25 cellular contexts compared by ENCODE assay signal in genomic region chr17:80245566-80246265, GRCh38. TPM values are rescaled to one million over a fixed set of nuclear protein-coding genes. Genes with fewer than 3 reads are reported as not detected.
A peak's percentile ranks its signal among the peaks of the same experiment; 100 is the strongest.
DNase-seq lines count a peak whose midpoint lies in the region; ATAC-seq, FAIRE-seq and TF ChIP-seq lines count a peak whose summit lies in the region.
"Had no signal": no experiment of that assay in that cellular context is flagged by ENCODE, and none has a peak within 500 bp of the region (broad histone marks: within the 10 kb centered on the region; RNA-seq: fewer than 3 reads in every experiment).

No MANE protein-coding gene starts in this region.

- CTCF ChIA-PET in HepG2 (lab: Yijun Ruan, JAX; ENCODE audit: low intra/inter-chr PET ratio, low total read pairs): no interaction called here

- no peaks in the 10 kb centered on the region for H4K20me1 ChIP-seq in HepG2 (ENCODE audit: insufficient read depth, low read length)

- peak overlapping the region; percentile 33 for H3K27ac Mint-ChIP-seq in activated T-helper 17 cell treated with anti-CD3 and anti-CD28 coated beads, Interleukin-2, amount 50 U/mL, for 72 hours
- peak overlapping the region; percentile 81 for H3K27ac Mint-ChIP-seq in neural crest cell (ENCODE audit: unreplicated experiment)
- H3K27ac Mint-ChIP-seq: CD8-positive, alpha-beta memory T cell had no signal

- H3K9ac ChIP-seq in HepG2 (ENCODE audit: insufficient read depth, low read depth, low read length): no peak overlapping the region

- TF ChIP-seq POLR2A in HepG2 (IDR thresholded peaks at IDR 0.05; ENCODE audit: insufficient read depth in 1 of 2, low read depth in 2 of 2, low read length in 2 of 2) (no peak), right lobe of liver (IDR thresholded peaks at IDR 0.05) (no peak)

- 95% methylated on average over 20 of the region's 27 CpGs for WGBS in HepG2 (ENCODE audit: low lambda C conversion rate)
- WGBS in right lobe of liver (ENCODE audit: insufficient coverage, low coverage, low lambda C conversion rate, missing lambda C conversion rate): 84% methylated on average over 5 of the region's 27 CpGs

- H3K4me3 ChIP-seq in HepG2 (replicated peaks in 1 of 3; ENCODE audit: insufficient read depth in 1 of 3, low read depth in 2 of 3, low read length in 3 of 3) (no peak overlapping the region), right lobe of liver (no peak overlapping the region)
- H3K4me3 ChIP-seq: A549, HAP-1, MG63, SJSA1 had no signal

- no peak for FAIRE-seq in HepG2 (lab: Jason Lieb, UNC)
- FAIRE-seq: A549 had no signal

- H3K4me1 ChIP-seq in HepG2 (ENCODE audit: insufficient read depth, low read length): no peaks in the 10 kb centered on the region
- H3K4me1 ChIP-seq in right lobe of liver: no peaks in the 10 kb centered on the region
- H3K4me1 ChIP-seq: HAP-1, SJSA1 had no signal

- no TSS peak for BruUV-seq in HepG2 (replicated peaks; lab: Mats Ljungman, UMichigan)

- no peak for DNase-seq in HepG2 (ENCODE audit: low spot score)
- no peak for DNase-seq in right lobe of liver
- no peak for DNase-seq in neural crest cell (ENCODE audit: low read depth, low spot score)
- DNase-seq in putamen (ENCODE audit: low spot score): no peak
- DNase-seq: Calu3; CD8-positive, alpha-beta memory T cell; DMS153; GOT3; IMR-90; KG1; MG63; NCI-H1105 treated with DMSO at 0.1 percent for 48 hours; NCI-H2029 treated with DMSO at 0.1 percent for 48 hours; NCI-H446 treated with DMSO at 0.1 percent for 48 hours; NCI-H526; NCI-H82; NK-92 treated with Interleukin-12 subunit alpha and Interleukin-12 subunit beta, amount 100 ng/mL, for 24 hours; PC-3 had no signal

- no peaks in the 10 kb centered on the region for H3K79me2 ChIP-seq in HepG2 (ENCODE audit: insufficient read depth, low read length)

- TF ChIP-seq RAD21 in HepG2 (CRISPR knock-in tag; IDR thresholded peaks at IDR 0.05): no peak

- peaks cover 6 to 20% of the 10 kb centered on the region in 2 experiments; a peak in 4 of 5 replicates for H3K36me3 ChIP-seq in HepG2 (replicated peaks in 1 of 2; ENCODE audit: control insufficient read depth in 1 of 2, insufficient read depth in 2 of 2, low read length in 2 of 2)
- H3K36me3 ChIP-seq in right lobe of liver: peaks cover 0 to 8% (median 2%) of the 10 kb centered on the region in 4 donors

- no peak overlapping the region for H3K4me3 Mint-ChIP-seq in activated T-helper 17 cell treated with anti-CD3 and anti-CD28 coated beads, Interleukin-2, amount 50 U/mL, for 72 hours
- no peak overlapping the region for H3K4me3 Mint-ChIP-seq in neural crest cell
- H3K4me3 Mint-ChIP-seq: CD14-positive monocyte; CD8-positive, alpha-beta memory T cell had no signal

- TF ChIP-seq EP300 in HepG2 (IDR thresholded peaks at IDR 0.05; ENCODE audit: low read depth in 2 of 2, low read length in 2 of 2) (no peak), HepG2 (CRISPR knock-in tag; IDR thresholded peaks at IDR 0.05; ENCODE audit: borderline replicate concordance) (no peak)

- no peak for TF ChIP-seq CTCF in HepG2 (CRISPR knock-in tag; IDR thresholded peaks at IDR 0.05)
- no peak for TF ChIP-seq CTCF in right lobe of liver (IDR thresholded peaks at IDR 0.05)
- TF ChIP-seq CTCF in neural crest cell (conservative IDR thresholded peaks at IDR 0.05): no peak

- no peak overlapping the region for H3K27ac ChIP-seq in HepG2 (ENCODE audit: extremely low read length, insufficient read depth, low read length)
- no peak overlapping the region for H3K27ac ChIP-seq in right lobe of liver
- H3K27ac ChIP-seq: A549, SJSA1 had no signal

- H3K36me3 Mint-ChIP-seq in activated T-helper 17 cell treated with anti-CD3 and anti-CD28 coated beads, Interleukin-2, amount 50 U/mL, for 72 hours (ENCODE audit: low read depth): peaks cover 27% of the 10 kb centered on the region
- peaks cover 8% of the 10 kb centered on the region for H3K36me3 Mint-ChIP-seq in neural crest cell (ENCODE audit: low read depth)

- no peak for ATAC-seq in HepG2
- no peak for ATAC-seq in right lobe of liver
- ATAC-seq in activated T-helper 17 cell treated with anti-CD3 and anti-CD28 coated beads, Interleukin-2, amount 50 U/mL, for 72 hours (replicated peaks): no peak
- ATAC-seq in GM18511 (IDR thresholded peaks at IDR 0.05; ENCODE audit: unreplicated experiment): no peak
- ATAC-seq in HG02588 (IDR thresholded peaks at IDR 0.05; ENCODE audit: unreplicated experiment): no peak
- ATAC-seq: A549, PC-3 had no signal

- H2AFZ ChIP-seq in HepG2 (ENCODE audit: low read length): no peak overlapping the region

- in situ Hi-C loops in HepG2 (cut with HindIII; ENCODE audit: extremely low pct_ligation_motif_present, low pct_unique_long_range_greater_than_20kb): no loop called here

- H3K27me3 ChIP-seq in HepG2 (ENCODE audit: control insufficient read depth in 1 of 2, insufficient read depth in 2 of 2, low read length in 2 of 2) (no peaks in the 10 kb centered on the region), right lobe of liver (no peaks in the 10 kb centered on the region)
- H3K27me3 ChIP-seq: MG63, SJSA1 had no signal

- H3K4me1 Mint-ChIP-seq in activated T-helper 17 cell treated with anti-CD3 and anti-CD28 coated beads, Interleukin-2, amount 50 U/mL, for 72 hours: no peaks in the 10 kb centered on the region
- no peaks in the 10 kb centered on the region for H3K4me1 Mint-ChIP-seq in neural crest cell
- H3K4me1 Mint-ChIP-seq: CD14-positive monocyte; CD8-positive, alpha-beta memory T cell had no signal

- intact Hi-C loops in HepG2 (cut with micrococcal nuclease; ENCODE audit: unreplicated experiment) (no loop called here), right lobe of liver (cut with DNase I) (loop anchor here in 1 of 2 donors (10.0 kb wide), 1 partner anchor 151 kb away; no protein-coding TSS in a partner anchor)

- H3K4me2 ChIP-seq in HepG2 (ENCODE audit: low read depth, low read length): no peak overlapping the region
- H3K4me2 ChIP-seq: A549 had no signal

- H3K9me3 ChIP-seq in HepG2 (ENCODE audit: low read length) (no peaks in the 10 kb centered on the region), right lobe of liver (no peaks in the 10 kb centered on the region)
- H3K9me3 ChIP-seq: A549, HAP-1, MG63, SJSA1 had no signal

- H3K27me3 Mint-ChIP-seq in activated T-helper 17 cell treated with anti-CD3 and anti-CD28 coated beads, Interleukin-2, amount 50 U/mL, for 72 hours: no peaks in the 10 kb centered on the region
- no peaks in the 10 kb centered on the region for H3K27me3 Mint-ChIP-seq in neural crest cell (ENCODE audit: low read depth)
- H3K27me3 Mint-ChIP-seq: CD8-positive, alpha-beta memory T cell had no signal

- no peaks in the 10 kb centered on the region for H3K9me3 Mint-ChIP-seq in activated T-helper 17 cell treated with anti-CD3 and anti-CD28 coated beads, Interleukin-2, amount 50 U/mL, for 72 hours
- H3K9me3 Mint-ChIP-seq in neural crest cell: no peaks in the 10 kb centered on the region
- H3K9me3 Mint-ChIP-seq: CD8-positive, alpha-beta memory T cell had no signal

- POLR2A ChIA-PET in HepG2 (lab: Yijun Ruan, JAX): no interaction called here

RNA-seq across cellular contexts. Expression of gene RNF213, which starts 14.9 kb away (rescaled TPM):
- total RNA-seq in HepG2 (2016; rRNA removed; fragmentation: Illumina TruSeq; extraction: Trizol): 38.7 and 42.8 TPM in 2 replicates
- 8.0 and 9.3 TPM in 2 replicates for total RNA-seq in HepG2 (2016; cell fraction: cytosol; rRNA removed; fragmentation: Illumina TruSeq; extraction: Trizol; ENCODE audit: low read depth)
- 36.5 and 38.8 TPM in 2 replicates for total RNA-seq in HepG2 (2016; cell fraction: insoluble cytoplasmic fraction; rRNA removed; fragmentation: Illumina TruSeq; extraction: Trizol)
- 12.8 and 13.4 TPM in 2 replicates for total RNA-seq in HepG2 (2016; cell fraction: membrane; rRNA removed; fragmentation: Illumina TruSeq; extraction: Trizol)
- total RNA-seq in HepG2 (2016; cell fraction: nucleus; rRNA removed; fragmentation: Illumina TruSeq; extraction: Trizol): 57.4 and 57.5 TPM in 2 replicates
- 38.6 and 44.0 TPM in 2 replicates for polyA plus RNA-seq in HepG2 (2011; rRNA removed)
- 16.4 and 18.9 TPM in 2 replicates for polyA plus RNA-seq in HepG2 (2011; cell fraction: cytosol; rRNA removed)
- 134 and 171 TPM in 2 replicates for polyA plus RNA-seq in HepG2 (2011; cell fraction: nucleus; rRNA removed)
- 28.2 and 46.6 TPM in 2 replicates for polyA plus RNA-seq in HepG2 (2012)
- 1.4 and 2.0 TPM in 2 replicates for polyA plus RNA-seq in HepG2 (2016; cell fraction: cytosol; fragmentation: Illumina TruSeq; extraction: Trizol; ENCODE audit: low read depth)
- polyA plus RNA-seq in HepG2 (2016; cell fraction: insoluble cytoplasmic fraction; fragmentation: Illumina TruSeq; extraction: Trizol; ENCODE audit: low read depth): 23.5 and 27.4 TPM in 2 replicates
- 3.4 and 3.7 TPM in 2 replicates for polyA plus RNA-seq in HepG2 (2016; cell fraction: membrane; fragmentation: Illumina TruSeq; extraction: Trizol; ENCODE audit: low read depth)
- polyA plus RNA-seq in HepG2 (2016; cell fraction: nucleus; fragmentation: Illumina TruSeq; extraction: Trizol; ENCODE audit: insufficient read depth, low read depth): 77.8 and 79.2 TPM in 2 replicates
- polyA minus RNA-seq in HepG2 (2011; rRNA and poly(A)+ RNA removed; ENCODE audit: low replicate concordance): 133 and 148 TPM in 2 replicates
- polyA minus RNA-seq in HepG2 (2011; cell fraction: cytosol; rRNA and poly(A)+ RNA removed): 36.1 and 37.6 TPM in 2 replicates
- 108 and 132 TPM in 2 replicates for polyA minus RNA-seq in HepG2 (2011; cell fraction: nucleus; rRNA and poly(A)+ RNA removed)
- total RNA-seq in right lobe of liver: 10 to 100 TPM; 59.1 to 87.7 (median 73.0) TPM
- total RNA-seq in activated T-helper 17 cell treated with anti-CD3 and anti-CD28 coated beads, Interleukin-2, amount 50 U/mL, for 72 hours: 1,000 to 10,000 TPM; 1,022 to 1,405 TPM
- total RNA-seq in neural crest cell: 29.6 and 31.9 TPM in 2 replicates

RNA-seq across cellular contexts. Expression of gene SLC26A11, which starts 25.5 kb away (rescaled TPM):
- 3.1 and 8.7 TPM in 2 replicates for total RNA-seq in HepG2 (2016; rRNA removed; fragmentation: Illumina TruSeq; extraction: Trizol)
- 3.2 and 3.4 TPM in 2 replicates for total RNA-seq in HepG2 (2016; cell fraction: cytosol; rRNA removed; fragmentation: Illumina TruSeq; extraction: Trizol; ENCODE audit: low read depth)
- 3.5 and 11.2 TPM in 2 replicates for total RNA-seq in HepG2 (2016; cell fraction: insoluble cytoplasmic fraction; rRNA removed; fragmentation: Illumina TruSeq; extraction: Trizol)
- total RNA-seq in HepG2 (2016; cell fraction: membrane; rRNA removed; fragmentation: Illumina TruSeq; extraction: Trizol): 3.1 and 3.2 TPM in 2 replicates
- 12.9 and 13.6 TPM in 2 replicates for total RNA-seq in HepG2 (2016; cell fraction: nucleus; rRNA removed; fragmentation: Illumina TruSeq; extraction: Trizol)
- 13.2 and 21.1 TPM in 2 replicates for polyA plus RNA-seq in HepG2 (2011; rRNA removed)
- polyA plus RNA-seq in HepG2 (2011; cell fraction: cytosol; rRNA removed): 5.5 and 7.6 TPM in 2 replicates
- polyA plus RNA-seq in HepG2 (2011; cell fraction: nucleus; rRNA removed): 121 and 146 TPM in 2 replicates
- 7.0 and 18.5 TPM in 2 replicates for polyA plus RNA-seq in HepG2 (2012)
- 0.73 and 1.0 TPM in 2 replicates for polyA plus RNA-seq in HepG2 (2016; cell fraction: cytosol; fragmentation: Illumina TruSeq; extraction: Trizol; ENCODE audit: low read depth)
- polyA plus RNA-seq in HepG2 (2016; cell fraction: insoluble cytoplasmic fraction; fragmentation: Illumina TruSeq; extraction: Trizol; ENCODE audit: low read depth): 2.8 and 4.4 TPM in 2 replicates
- 1.4 and 2.3 TPM in 2 replicates for polyA plus RNA-seq in HepG2 (2016; cell fraction: membrane; fragmentation: Illumina TruSeq; extraction: Trizol; ENCODE audit: low read depth)
- polyA plus RNA-seq in HepG2 (2016; cell fraction: nucleus; fragmentation: Illumina TruSeq; extraction: Trizol; ENCODE audit: insufficient read depth, low read depth): 29.5 and 32.2 TPM in 2 replicates
- 7.7 and 20.5 TPM in 2 replicates for polyA minus RNA-seq in HepG2 (2011; rRNA and poly(A)+ RNA removed; ENCODE audit: low replicate concordance)
- polyA minus RNA-seq in HepG2 (2011; cell fraction: cytosol; rRNA and poly(A)+ RNA removed): 5.6 and 11.8 TPM in 2 replicates
- polyA minus RNA-seq in HepG2 (2011; cell fraction: nucleus; rRNA and poly(A)+ RNA removed): 22.4 and 23.0 TPM in 2 replicates
- total RNA-seq in right lobe of liver: 1 to 10 TPM; 5.8 to 9.8 (median 6.5) TPM
- 10 to 100 TPM; 23.5 to 37.3 TPM for total RNA-seq in activated T-helper 17 cell treated with anti-CD3 and anti-CD28 coated beads, Interleukin-2, amount 50 U/mL, for 72 hours
- total RNA-seq in neural crest cell: 23.6 and 27.7 TPM in 2 replicates

RNA-seq across cellular contexts. Expression of gene SGSH, which starts 25.6 kb away (rescaled TPM):
- total RNA-seq in HepG2 (2016; rRNA removed; fragmentation: Illumina TruSeq; extraction: Trizol) (5.5 and 12.2 TPM in 2 replicates), right lobe of liver (10 to 100 TPM in 5 of 6 experiments, 1 to 10 TPM in 1; 9.7 to 23.5 (median 15.7) TPM), neural crest cell (31.8 and 32.8 TPM in 2 replicates)
- total RNA-seq in HepG2 (2016; cell fraction: cytosol; rRNA removed; fragmentation: Illumina TruSeq; extraction: Trizol; ENCODE audit: low read depth): 4.0 and 6.2 TPM in 2 replicates
- 4.5 and 13.3 TPM in 2 replicates for total RNA-seq in HepG2 (2016; cell fraction: insoluble cytoplasmic fraction; rRNA removed; fragmentation: Illumina TruSeq; extraction: Trizol)
- total RNA-seq in HepG2 (2016; cell fraction: membrane; rRNA removed; fragmentation: Illumina TruSeq; extraction: Trizol): 6.1 and 6.4 TPM in 2 replicates
- 18.5 and 23.9 TPM in 2 replicates for total RNA-seq in HepG2 (2016; cell fraction: nucleus; rRNA removed; fragmentation: Illumina TruSeq; extraction: Trizol)
- polyA plus RNA-seq in HepG2 (2011; rRNA removed): 17.6 and 23.9 TPM in 2 replicates
- polyA plus RNA-seq in HepG2 (2011; cell fraction: cytosol; rRNA removed): 13.7 and 17.1 TPM in 2 replicates
- 145 and 163 TPM in 2 replicates for polyA plus RNA-seq in HepG2 (2011; cell fraction: nucleus; rRNA removed)
- polyA plus RNA-seq in HepG2 (2012): 21.6 and 30.9 TPM in 2 replicates
- polyA plus RNA-seq in HepG2 (2016; cell fraction: cytosol; fragmentation: Illumina TruSeq; extraction: Trizol; ENCODE audit: low read depth): 3.7 and 4.2 TPM in 2 replicates
- polyA plus RNA-seq in HepG2 (2016; cell fraction: insoluble cytoplasmic fraction; fragmentation: Illumina TruSeq; extraction: Trizol; ENCODE audit: low read depth): 7.1 and 11.5 TPM in 2 replicates
- 7.0 and 7.3 TPM in 2 replicates for polyA plus RNA-seq in HepG2 (2016; cell fraction: membrane; fragmentation: Illumina TruSeq; extraction: Trizol; ENCODE audit: low read depth)
- polyA plus RNA-seq in HepG2 (2016; cell fraction: nucleus; fragmentation: Illumina TruSeq; extraction: Trizol; ENCODE audit: insufficient read depth, low read depth): 81.4 and 86.8 TPM in 2 replicates
- 15.4 and 23.1 TPM in 2 replicates for polyA minus RNA-seq in HepG2 (2011; rRNA and poly(A)+ RNA removed; ENCODE audit: low replicate concordance)
- 15.4 and 18.7 TPM in 2 replicates for polyA minus RNA-seq in HepG2 (2011; cell fraction: cytosol; rRNA and poly(A)+ RNA removed)
- polyA minus RNA-seq in HepG2 (2011; cell fraction: nucleus; rRNA and poly(A)+ RNA removed): 34.1 and 36.2 TPM in 2 replicates
- total RNA-seq in activated T-helper 17 cell treated with anti-CD3 and anti-CD28 coated beads, Interleukin-2, amount 50 U/mL, for 72 hours: 10 to 100 TPM; 45.7 to 63.6 TPM

Comparison
In these comparisons a context has a peak if more than half of its experiments do, and no peak if none do; other contexts are left out.
1. RNA of gene RNF213, which starts 14.9 kb away (total RNA-seq): 1,022 to 1,405 TPM in activated T-helper 17 cell treated with anti-CD3 and anti-CD28 coated beads, Interleukin-2, amount 50 U/mL, for 72 hours; 59.1 to 87.7 TPM in right lobe of liver, 8.0 to 57.5 TPM in HepG2 and 29.6 to 31.9 TPM in neural crest cell; every median in the first group is over 10 times any median in the second.